In genomic region chr18:596288-596881, GRCh38 we compare ENCODE assay signal across 8 cellular contexts. TPM values are rescaled to one million over a fixed set of nuclear protein-coding genes. Genes with fewer than 3 reads are reported as not detected.
DNase-seq lines count a peak whose midpoint lies in the region; ATAC-seq and TF ChIP-seq lines count a peak whose summit lies in the region.

No MANE protein-coding gene starts in this region.

- H3K79me2 ChIP-seq in neural progenitor cell (ENCODE audit: low read depth), result no peaks in the 10 kb centered on the region

- no peaks in the 10 kb centered on the region for H3K27me3 ChIP-seq in right cardiac atrium (ENCODE audit: control insufficient read depth, insufficient read depth)
- H3K27me3 ChIP-seq in right atrium auricular region, result no peaks in the 10 kb centered on the region
- H3K27me3 ChIP-seq in neural progenitor cell, result peaks cover 19% of the 10 kb centered on the region

- no peaks in the 10 kb centered on the region for H3K36me3 ChIP-seq in right atrium auricular region
- H3K36me3 ChIP-seq in neural progenitor cell, result no peaks in the 10 kb centered on the region

- no peak overlapping the region for H3K27ac Mint-ChIP-seq in neural progenitor cell

- no peak overlapping the region for H3K9ac ChIP-seq in neural progenitor cell

- H3F3A ChIP-seq in neural progenitor cell (ENCODE audit: low read depth), result peaks cover 7% of the 10 kb centered on the region

- DNase-seq in right cardiac atrium (peak in 2 of 3 donors; percentile 60 to 64), right atrium auricular region (ENCODE audit: low spot score) (no peak), NCI-H226 (peak; percentile 26), cerebellar cortex (ENCODE audit: low spot score) (peak; percentile 65), neural progenitor cell (ENCODE audit: low spot score) (peak; percentile 87), HCEC 1CT (no peak)

- H3K4me2 ChIP-seq in neural progenitor cell, result peak overlapping the region; percentile 53

- H3K27me3 Mint-ChIP-seq in neural progenitor cell (ENCODE audit: insufficient read depth, low read depth), result peaks cover 12% of the 10 kb centered on the region

- H3K27ac ChIP-seq in right cardiac atrium (ENCODE audit: low read length) (no peak overlapping the region), right atrium auricular region (no peak overlapping the region), neural progenitor cell (no peak overlapping the region)

- no peak overlapping the region for H3K4me3 ChIP-seq in right cardiac atrium (ENCODE audit: low read length)
- no peak overlapping the region for H3K4me3 ChIP-seq in right atrium auricular region
- H3K4me3 ChIP-seq in neural progenitor cell, result peak overlapping the region; percentile 13

- H4K20me1 ChIP-seq in neural progenitor cell (ENCODE audit: low read depth), result no peaks in the 10 kb centered on the region

- peak overlapping the region; percentile 55 for H3K4me3 Mint-ChIP-seq in neural progenitor cell

- no peaks in the 10 kb centered on the region for H3K4me1 ChIP-seq in right cardiac atrium (ENCODE audit: control insufficient read depth, insufficient read depth, low read length)
- no peaks in the 10 kb centered on the region for H3K4me1 ChIP-seq in right atrium auricular region
- no peaks in the 10 kb centered on the region for H3K4me1 ChIP-seq in neural progenitor cell

- ATAC-seq in right cardiac atrium (peak in 1 of 2 donors; percentile 56), HG02852 (IDR thresholded peaks at IDR 0.05; ENCODE audit: unreplicated experiment) (peak; percentile 62), HG02571 (IDR thresholded peaks at IDR 0.05; ENCODE audit: unreplicated experiment) (no peak)

- TF ChIP-seq CTCF in right atrium auricular region (IDR thresholded peaks at IDR 0.05) (no peak), neural progenitor cell (IDR thresholded peaks at IDR 0.05) (no peak)

- 19% methylated on average over 21 of the region's 24 CpGs for WGBS in right cardiac atrium

- intact Hi-C loops in right cardiac atrium (cut with DNase I), result no loop called here

- peaks cover 16% of the 10 kb centered on the region for H3K4me1 Mint-ChIP-seq in neural progenitor cell

- no peaks in the 10 kb centered on the region for H3K36me3 Mint-ChIP-seq in neural progenitor cell

- H3K9me3 ChIP-seq in right cardiac atrium (ENCODE audit: control insufficient read depth, low read length), result no peaks in the 10 kb centered on the region
- no peaks in the 10 kb centered on the region for H3K9me3 ChIP-seq in right atrium auricular region
- H3K9me3 ChIP-seq in neural progenitor cell (ENCODE audit: low read depth), result no peaks in the 10 kb centered on the region

- H2AFZ ChIP-seq in neural progenitor cell (replicated peaks), result peak overlapping the region; percentile 30

- H3K9me3 Mint-ChIP-seq in neural progenitor cell, result peaks cover 2% of the 10 kb centered on the region

RNA-seq across cellular contexts. Expression of gene CLUL1, which starts 0.4 kb away (rescaled TPM):
- total RNA-seq in right cardiac atrium (1 to 10 TPM in 1 of 4 donors, under 1 TPM in 1, not detected in 2; 0.71 to 1.5 TPM), right atrium auricular region (under 1 TPM in 1 of 2 donors, not detected in 1; 0.71 TPM), neural progenitor cell (ENCODE audit: low replicate concordance) (1.1 TPM in 1 of 2 replicates, not detected in the other)
- not detected for polyA plus RNA-seq in right cardiac atrium

RNA-seq across cellular contexts. Expression of gene CETN1, which starts 16.2 kb away (rescaled TPM):
- total RNA-seq in right cardiac atrium (not detected), right atrium auricular region (not detected), neural progenitor cell (ENCODE audit: low replicate concordance) (not detected in 2 replicates)
- not detected for polyA plus RNA-seq in right cardiac atrium

Comparison
In these comparisons a context has a peak if more than half of its experiments do, and no peak if none do; other contexts are left out.
1. DNase-seq: peak in right cardiac atrium (2 of 3), NCI-H226 (single experiment), cerebellar cortex (single experiment) and neural progenitor cell (single experiment); none in right atrium auricular region (single experiment) and HCEC 1CT (single experiment).